ENCODE assay signal across 19 cellular contexts in genomic region chr9:30522486-30522885, GRCh38.
"Had no signal": no experiment of that assay in that cellular context is flagged by ENCODE, and none has a peak within 500 bp of the region (broad histone marks: within the 10 kb centered on the region; RNA-seq: fewer than 3 reads in every experiment).

No MANE protein-coding gene starts in this region.

- H3K9me3 ChIP-seq: mucosa of descending colon, right atrium auricular region, spleen, thyroid gland had no signal

- H3K4me1 ChIP-seq: right atrium auricular region, spleen, thyroid gland had no signal

- H3K4me3 ChIP-seq: mucosa of descending colon, right atrium auricular region, spleen, thyroid gland had no signal

- H3K27me3 ChIP-seq: right atrium auricular region, spleen, thyroid gland had no signal

- DNase-seq: activated CD4-positive, alpha-beta T cell treated with anti-CD3 and anti-CD28 coated beads, Interleukin-2, amount 10 ng/mL, durations not matched to agents 24 days and 14 days; activated CD8-positive, alpha-beta memory T cell treated with anti-CD3 and anti-CD28 coated beads, Interleukin-2, amount 10 ng/mL, durations not matched to agents 7 days and 5 days; activated CD8-positive, alpha-beta T cell treated with anti-CD3 and anti-CD28 coated beads for 36 hours; activated effector memory CD4-positive, alpha-beta T cell treated with anti-CD3 and anti-CD28 coated beads, Interleukin-2, amount 50 U/mL, for 16 hours; activated naive CD4-positive, alpha-beta T cell treated with anti-CD3 and anti-CD28 coated beads, Interleukin-2, amount 10 ng/mL, durations not matched to agents 7 days and 5 days; activated naive CD8-positive, alpha-beta T cell treated with anti-CD3 and anti-CD28 coated beads, Interleukin-2, amount 50 U/mL, for 24 hours; activated T-cell treated with anti-CD3 and anti-CD28 coated beads for 4 hours; effector memory CD4-positive, alpha-beta T cell; foreskin melanocyte; glutamatergic neuron; left ventricle myocardium superior; mucosa of descending colon; naive B cell; spleen; stimulated activated CD4-positive, alpha-beta T cell treated with anti-CD3 and anti-CD28 coated beads, Interleukin-4, amount 100 ng/mL, for 1 hour; stimulated activated naive CD8-positive, alpha-beta T cell treated with anti-CD3 and anti-CD28 coated beads, Interleukin-15, Interleukin-2, amounts not matched to agents 100 U/mL and 50 U/mL, for 24 hours; thyroid gland had no signal

- H3K36me3 ChIP-seq: right atrium auricular region, spleen, thyroid gland had no signal

- ATAC-seq: activated CD4-positive, CD25-positive, alpha-beta regulatory T cell treated with anti-CD3 and anti-CD28 coated beads, Interleukin-2, amount 50 U/mL, for 24 hours; activated CD8-positive, alpha-beta memory T cell treated with anti-CD3 and anti-CD28 coated beads, Interleukin-2, amount 10 ng/mL, durations not matched to agents 7 days and 5 days; activated CD8-positive, alpha-beta T cell treated with anti-CD3 and anti-CD28 coated beads for 36 hours; activated naive CD8-positive, alpha-beta T cell treated with anti-CD3 and anti-CD28 coated beads, Interleukin-2, amount 50 U/mL, for 24 hours; left ventricle myocardium superior; mucosa of descending colon; stimulated activated naive CD8-positive, alpha-beta T cell treated with anti-CD3 and anti-CD28 coated beads, Interleukin-15, Interleukin-2, amounts not matched to agents 100 U/mL and 50 U/mL, for 24 hours had no signal

- H3K27ac ChIP-seq: right atrium auricular region, spleen, thyroid gland had no signal
